ENCODE assay signal across 8 cellular contexts in the genomic region with DNA sequence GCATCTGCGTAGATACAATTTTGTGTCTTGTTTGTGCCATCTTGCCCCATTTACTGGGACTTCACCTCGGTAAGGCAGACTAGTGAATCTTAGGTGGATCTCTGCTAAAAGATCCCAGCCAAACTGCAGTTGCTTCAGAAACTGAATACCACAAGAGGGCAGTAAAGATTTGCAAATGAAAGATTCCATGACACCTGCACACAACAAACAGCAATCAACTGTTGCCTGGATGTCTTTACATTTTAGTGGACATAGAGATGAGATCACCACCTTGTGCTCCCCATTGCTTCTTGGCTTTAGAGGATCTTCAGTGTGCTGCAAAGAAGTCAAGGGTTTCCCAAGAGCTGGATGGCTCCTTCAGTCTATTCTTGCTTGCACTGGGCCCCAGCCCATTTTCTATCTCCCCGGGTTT.
DNase-seq lines count a peak whose midpoint lies in the region; ATAC-seq and TF ChIP-seq lines count a peak whose summit lies in the region.

No MANE protein-coding gene starts in this region.

- DNase-seq in DMS153 treated with DMSO at 0.1 percent for 48 hours (lab: John Stamatoyannopoulos, UW; ENCODE audit: unreplicated experiment) (peak; percentile 84), HFF-Myc (ENCODE audit: extremely low read depth, low read depth) (peak; percentile 57), NCI-H2196 (lab: John Stamatoyannopoulos, UW; ENCODE audit: unreplicated experiment) (peak; percentile 82), glutamatergic neuron (no peak), progenitor cell of endocrine pancreas (ENCODE audit: low spot score, unreplicated experiment) (no peak), activated T-cell treated with anti-CD3 and anti-CD28 coated beads for 4 hours (no peak)
- no peak for DNase-seq in activated CD8-positive, alpha-beta T cell treated with anti-CD3 and anti-CD28 coated beads for 36 hours

- no peak overlapping the region for H3K4me3 Mint-ChIP-seq in activated CD8-positive, alpha-beta T cell treated with anti-CD3 and anti-CD28 coated beads for 36 hours
- peak overlapping the region; percentile 1 for H3K4me3 Mint-ChIP-seq in glutamatergic neuron (ENCODE audit: unreplicated experiment)
- H3K4me3 Mint-ChIP-seq in progenitor cell of endocrine pancreas (ENCODE audit: low read depth): no peak overlapping the region

- H3K36me3 Mint-ChIP-seq in activated CD8-positive, alpha-beta T cell treated with anti-CD3 and anti-CD28 coated beads for 36 hours (ENCODE audit: low read depth): peaks cover 35% of the 10 kb centered on the region
- no peaks in the 10 kb centered on the region for H3K36me3 Mint-ChIP-seq in glutamatergic neuron (ENCODE audit: unreplicated experiment)
- H3K36me3 Mint-ChIP-seq in progenitor cell of endocrine pancreas (ENCODE audit: insufficient read depth): no peaks in the 10 kb centered on the region

- CTCF ChIA-PET in activated CD8-positive, alpha-beta T cell treated with anti-CD3 and anti-CD28 coated beads for 36 hours (lab: Charles Lee): interaction anchor here (1.0 kb wide), 2 partner anchors 10 to 515 kb away, joined by 3 to 5 read pairs; no protein-coding TSS in a partner anchor

- peak; percentile 35 for ATAC-seq in activated CD8-positive, alpha-beta T cell treated with anti-CD3 and anti-CD28 coated beads for 36 hours
- ATAC-seq in GM19035 (IDR thresholded peaks at IDR 0.05; ENCODE audit: unreplicated experiment): no peak

- POLR2A ChIA-PET in activated CD8-positive, alpha-beta T cell treated with anti-CD3 and anti-CD28 coated beads for 36 hours (lab: Charles Lee): interaction anchor here (0.6 kb wide), 1 partner anchor 10 kb away, joined by 4 read pairs; no protein-coding TSS in a partner anchor

- H3K27me3 Mint-ChIP-seq in activated CD8-positive, alpha-beta T cell treated with anti-CD3 and anti-CD28 coated beads for 36 hours: no peaks in the 10 kb centered on the region
- H3K27me3 Mint-ChIP-seq in glutamatergic neuron (ENCODE audit: unreplicated experiment) (peaks cover 5% of the 10 kb centered on the region), progenitor cell of endocrine pancreas (no peaks in the 10 kb centered on the region)

- no peak overlapping the region for H3K4me3 ChIP-seq in HFF-Myc (replicated peaks; ENCODE audit: low read depth, low read length)

- H3K9me3 Mint-ChIP-seq in activated CD8-positive, alpha-beta T cell treated with anti-CD3 and anti-CD28 coated beads for 36 hours: no peaks in the 10 kb centered on the region
- H3K9me3 Mint-ChIP-seq in glutamatergic neuron (ENCODE audit: unreplicated experiment) (peaks cover 3% of the 10 kb centered on the region), progenitor cell of endocrine pancreas (ENCODE audit: low read depth) (no peaks in the 10 kb centered on the region)

- intact Hi-C loops in activated CD8-positive, alpha-beta T cell treated with anti-CD3 and anti-CD28 coated beads for 36 hours (cut with micrococcal nuclease): no loop called here

- peaks cover 43% of the 10 kb centered on the region for H3K4me1 Mint-ChIP-seq in activated CD8-positive, alpha-beta T cell treated with anti-CD3 and anti-CD28 coated beads for 36 hours (ENCODE audit: low read depth)
- peaks cover 33% of the 10 kb centered on the region for H3K4me1 Mint-ChIP-seq in glutamatergic neuron (ENCODE audit: low read depth, unreplicated experiment)
- peaks cover 32% of the 10 kb centered on the region for H3K4me1 Mint-ChIP-seq in progenitor cell of endocrine pancreas (ENCODE audit: low read depth)

- peak; percentile 70 for TF ChIP-seq CTCF in HFF-Myc (IDR thresholded peaks at IDR 0.05; ENCODE audit: low read depth, low read length, missing control alignments)
- peak; percentile 66 for TF ChIP-seq CTCF in activated CD8-positive, alpha-beta T cell treated with anti-CD3 and anti-CD28 coated beads for 36 hours (IDR thresholded peaks at IDR 0.05)
- peak; percentile 75 for TF ChIP-seq CTCF in glutamatergic neuron (IDR thresholded peaks at IDR 0.05; ENCODE audit: partially characterized antibody, unreplicated experiment)
- peak; percentile 84 for TF ChIP-seq CTCF in progenitor cell of endocrine pancreas (IDR thresholded peaks at IDR 0.05; ENCODE audit: unreplicated experiment)

- H3K27ac Mint-ChIP-seq in activated CD8-positive, alpha-beta T cell treated with anti-CD3 and anti-CD28 coated beads for 36 hours: no peak overlapping the region
- H3K27ac Mint-ChIP-seq in glutamatergic neuron (ENCODE audit: unreplicated experiment) (no peak overlapping the region), progenitor cell of endocrine pancreas (peak overlapping the region; percentile 22)

Comparison
In these comparisons a context has a peak if more than half of its experiments do, and no peak if none do; other contexts are left out.
1. DNase-seq: peak in DMS153 treated with DMSO at 0.1 percent for 48 hours (single experiment), HFF-Myc (single experiment) and NCI-H2196 (single experiment); none in activated CD8-positive, alpha-beta T cell treated with anti-CD3 and anti-CD28 coated beads for 36 hours (single experiment), glutamatergic neuron (single experiment), progenitor cell of endocrine pancreas (single experiment) and activated T-cell treated with anti-CD3 and anti-CD28 coated beads for 4 hours (single experiment).
2. Peak in every context shown above with its lines, with median percentiles within 50 percentile points of each other: CTCF ChIP-seq.